ENCODE assay signal across 19 cellular contexts in genomic region chr13:77222909-77223308, GRCh38.
DNase-seq lines count a peak whose midpoint lies in the region; ATAC-seq and TF ChIP-seq lines count a peak whose summit lies in the region.
"Had no signal": no experiment of that assay in that cellular context is flagged by ENCODE, and none has a peak within 500 bp of the region (broad histone marks: within the 10 kb centered on the region; RNA-seq: fewer than 3 reads in every experiment).

No MANE protein-coding gene starts in this region.

- no peaks in the 10 kb centered on the region for H3K36me3 ChIP-seq in mucosa of descending colon (ENCODE audit: low read depth)

- in situ Hi-C loops in GM13977 (cut with MboI; ENCODE audit: low pct_unique_long_range_greater_than_20kb, low sequenced_read_pairs, unreplicated experiment) = no loop called here

- TF ChIP-seq CTCF in GM13977 (IDR thresholded peaks at IDR 0.05; ENCODE audit: extremely low read depth, insufficient read depth, missing control alignments) = no peak
- no peak for TF ChIP-seq CTCF in mucosa of descending colon (IDR thresholded peaks at IDR 0.05)

- DNase-seq in GM13977 (ENCODE audit: low spot score) = peak; percentile 2
- DNase-seq in left kidney (ENCODE audit: low read depth, low spot score) = peak; percentile 2
- DNase-seq in mucosa of descending colon = no peak
- no peak for DNase-seq in NCI-H187 treated with DMSO at 0.1 percent for 48 hours (lab: John Stamatoyannopoulos, UW)
- DNase-seq: ACHN; Calu3; CD4-positive, CD25-positive, alpha-beta regulatory T cell; GM23248; IMR-90; Kasumi-1; MV-4-11; NCI-H1417 treated with DMSO at 0.1 percent for 48 hours; NCI-H2081; NCI-H524; Peyer's patch; SHP77 had no signal

- no peak overlapping the region for H3K4me3 ChIP-seq in mucosa of descending colon
- H3K4me3 ChIP-seq: GM23248, Peyer's patch had no signal

- H3K9me3 ChIP-seq in mucosa of descending colon = no peaks in the 10 kb centered on the region
- H3K9me3 ChIP-seq: Peyer's patch had no signal

- intact Hi-C loops in mucosa of descending colon (cut with DNase I, micrococcal nuclease) = no loop called here

- peak; percentile 57 for ATAC-seq in GM19043 (IDR thresholded peaks at IDR 0.05; ENCODE audit: low read depth, unreplicated experiment)
- ATAC-seq in HG03432 (IDR thresholded peaks at IDR 0.05; ENCODE audit: unreplicated experiment) = peak; percentile 63
- no peak for ATAC-seq in GM19455 (IDR thresholded peaks at IDR 0.05; ENCODE audit: unreplicated experiment)
- ATAC-seq in mucosa of descending colon = no peak

- H3K4me1 ChIP-seq in mucosa of descending colon (ENCODE audit: low read depth) = no peaks in the 10 kb centered on the region
- H3K4me1 ChIP-seq: Peyer's patch had no signal

Comparison
In these comparisons a context has a peak if more than half of its experiments do, and no peak if none do; other contexts are left out.
1. DNase-seq: peak in GM13977 (single experiment) and left kidney (single experiment); none in mucosa of descending colon (0 of 3) and NCI-H187 treated with DMSO at 0.1 percent for 48 hours (single experiment).
2. ATAC-seq: peak in GM19043 (single experiment) and HG03432 (single experiment); none in GM19455 (single experiment) and mucosa of descending colon (single experiment).